13 cellular contexts compared by ENCODE assay signal in the genomic region with DNA sequence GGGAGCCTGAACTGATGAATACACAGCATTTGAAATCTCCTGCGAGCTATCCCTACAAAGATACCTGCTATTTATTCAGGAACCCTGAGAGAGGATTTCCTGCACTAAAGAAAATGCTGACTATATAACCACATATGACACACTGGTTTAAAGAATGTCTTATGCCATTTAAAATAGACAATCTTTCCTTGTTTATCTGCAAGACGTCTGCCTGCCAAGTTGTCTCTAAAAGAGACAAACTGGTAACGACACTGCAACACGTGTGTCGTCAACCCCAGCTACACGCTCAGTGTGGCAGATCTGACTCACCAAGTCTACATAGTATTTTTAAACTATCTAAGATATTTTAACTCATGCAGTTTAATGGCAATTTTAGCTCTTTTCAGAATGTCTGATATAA. TPM values are rescaled to one million over a fixed set of nuclear protein-coding genes. Genes with fewer than 3 reads are reported as not detected.
DNase-seq lines count a peak whose midpoint lies in the region; ATAC-seq, FAIRE-seq and TF ChIP-seq lines count a peak whose summit lies in the region.
"Had no signal": no experiment of that assay in that cellular context is flagged by ENCODE, and none has a peak within 500 bp of the region (broad histone marks: within the 10 kb centered on the region; RNA-seq: fewer than 3 reads in every experiment).

No MANE protein-coding gene starts in this region.

- no TSS peak for BruUV-seq in OCI-LY7 (replicated peaks; lab: Mats Ljungman, UMichigan)

- POLR2A ChIA-PET in OCI-LY7 (lab: Charles Lee) = interaction anchor here (0.6 kb wide), 1 partner anchor 1039 kb away, joined by 3 read pairs; no protein-coding TSS in a partner anchor

- peak overlapping the region; percentile 25 to 36 for H3K4me3 ChIP-seq in duodenal mucosa (ENCODE audit: low read depth in 1 of 2, low read length in 2 of 2)
- no peak overlapping the region for H3K4me3 ChIP-seq in small intestine (ENCODE audit: low read depth in 1 of 2, low read length in 2 of 2)
- H3K4me3 ChIP-seq in OCI-LY7 (ENCODE audit: low read depth, low read length, poor library complexity, severe bottlenecking) = no peak overlapping the region
- H3K4me3 ChIP-seq: skin epidermis had no signal

- TF ChIP-seq CTCF in OCI-LY7 (conservative IDR thresholded peaks at IDR 0.05; ENCODE audit: low read length) = no peak

- intact Hi-C loops in OCI-LY7 (cut with micrococcal nuclease; ENCODE audit: unreplicated experiment) = no loop called here

- H3K4me2 ChIP-seq in OCI-LY7 (ENCODE audit: low read length) = no peak overlapping the region

- CTCF ChIA-PET in OCI-LY7 (lab: Charles Lee; ENCODE audit: unreplicated experiment) = no interaction called here

- H3K27me3 ChIP-seq in duodenal mucosa (ENCODE audit: control insufficient read depth in 1 of 2, insufficient read depth in 2 of 2, low read length in 2 of 2) (no peaks in the 10 kb centered on the region), small intestine (ENCODE audit: control insufficient read depth in 2 of 2, insufficient read depth in 2 of 2, low read length in 2 of 2) (no peaks in the 10 kb centered on the region)
- H3K27me3 ChIP-seq: Peyer's patch had no signal

- no peaks in the 10 kb centered on the region for H3K79me2 ChIP-seq in OCI-LY7 (ENCODE audit: insufficient read depth, low read depth, low read length)

- H3K9me2 ChIP-seq in OCI-LY7 (ENCODE audit: insufficient read depth, low read length) = no peaks in the 10 kb centered on the region

- H3K9me3 ChIP-seq in duodenal mucosa (ENCODE audit: control insufficient read depth in 1 of 2, low read length in 2 of 2) (no peaks in the 10 kb centered on the region), small intestine (ENCODE audit: control insufficient read depth, low read depth) (no peaks in the 10 kb centered on the region), OCI-LY7 (ENCODE audit: low read length) (no peaks in the 10 kb centered on the region)
- H3K9me3 ChIP-seq: Peyer's patch had no signal

- ATAC-seq in HG03342 (IDR thresholded peaks at IDR 0.05; ENCODE audit: unreplicated experiment) = no peak

- peak overlapping the region in 1 of 2 donors; percentile 1 for H3K9ac ChIP-seq in duodenal mucosa (ENCODE audit: low read depth in 1 of 2, low read length in 2 of 2)

- H2AFZ ChIP-seq in OCI-LY7 (ENCODE audit: low read length) = no peak overlapping the region

- no peak overlapping the region for H3K27ac ChIP-seq in duodenal mucosa (ENCODE audit: low read depth, low read length)
- peak overlapping the region; percentile 11 to 27 for H3K27ac ChIP-seq in small intestine (ENCODE audit: low read depth in 1 of 2, low read length in 1 of 2)
- no peak overlapping the region for H3K27ac ChIP-seq in OCI-LY7 (ENCODE audit: low read depth, low read length, poor library complexity, severe bottlenecking)

- H4K20me1 ChIP-seq in OCI-LY7 (ENCODE audit: insufficient read depth, low read length) = no peaks in the 10 kb centered on the region

- WGBS in small intestine, 3 donors = 38 to 55% (median 48%) methylated on average over 6 of the region's 6 CpGs

- H3K4me1 ChIP-seq in duodenal mucosa (ENCODE audit: control insufficient read depth in 1 of 2, insufficient read depth in 2 of 2, low read length in 2 of 2) (peaks cover 22 to 33% of the 10 kb centered on the region in 2 donors), small intestine (ENCODE audit: control insufficient read depth in 2 of 2, insufficient read depth in 1 of 2, low read depth in 1 of 2, low read length in 1 of 2) (peaks cover 3 to 10% of the 10 kb centered on the region in 2 donors), OCI-LY7 (ENCODE audit: insufficient read depth, low read length, poor library complexity, severe bottlenecking) (no peaks in the 10 kb centered on the region)

- FAIRE-seq in small intestine (lab: Jason Lieb, UNC) = no peak

- peak; percentile 65 for DNase-seq in LHCN-M2 (ENCODE audit: low read depth)
- peak; percentile 65 for DNase-seq in iris pigment epithelial cell (ENCODE audit: low read depth)
- peak; percentile 32 for DNase-seq in small intestine
- DNase-seq in OCI-LY7 (ENCODE audit: low spot score) = no peak
- DNase-seq in retina = no peak
- no peak for DNase-seq in stimulated activated CD8-positive, alpha-beta memory T cell treated with anti-CD3 and anti-CD28 coated beads, Interleukin-4, amount 100 ng/mL, for 48 hours
- DNase-seq: activated effector memory CD4-positive, alpha-beta T cell treated with anti-CD3 and anti-CD28 coated beads, Interleukin-2, amount 50 U/mL, for 16 hours; effector CD4-positive, alpha-beta T cell; NCI-H2029 treated with DMSO at 0.1 percent for 48 hours; Peyer's patch had no signal

- H3K36me3 ChIP-seq in duodenal mucosa (ENCODE audit: control insufficient read depth in 1 of 2, insufficient read depth in 2 of 2, low read length in 2 of 2) = no peaks in the 10 kb centered on the region
- H3K36me3 ChIP-seq in small intestine (ENCODE audit: control insufficient read depth in 2 of 2, insufficient read depth in 2 of 2, low read length in 2 of 2) = no peaks in the 10 kb centered on the region
- H3K36me3 ChIP-seq in OCI-LY7 (ENCODE audit: insufficient read depth, low read length) = no peaks in the 10 kb centered on the region
- H3K36me3 ChIP-seq: Peyer's patch had no signal

RNA-seq across cellular contexts. Expression of gene APP, which starts 42.7 kb away (rescaled TPM):
- total RNA-seq in LHCN-M2 (2014; rRNA removed) = 266 and 329 TPM in 2 replicates
- 313 TPM for polyA plus RNA-seq in LHCN-M2 (2012)
- polyA plus RNA-seq in small intestine = 100 to 1,000 TPM in 1 of 3 donors, 10 to 100 TPM in 2; 28.6 to 319 (median 32.7) TPM
- not detected in 2 replicates for total RNA-seq in OCI-LY7 (2014; rRNA removed; shearing (Covaris generic))
- 0.55 TPM in 1 of 2 replicates, not detected in the other for total RNA-seq in OCI-LY7 (2022)

Comparison
In these comparisons a context has a peak if more than half of its experiments do, and no peak if none do; other contexts are left out.
1. DNase-seq: peak in LHCN-M2 (single experiment), iris pigment epithelial cell (single experiment) and small intestine (single experiment); none in OCI-LY7 (single experiment), retina (single experiment) and stimulated activated CD8-positive, alpha-beta memory T cell treated with anti-CD3 and anti-CD28 coated beads, Interleukin-4, amount 100 ng/mL, for 48 hours (single experiment).
2. H3K27ac ChIP-seq: peak in small intestine (2 of 2); none in duodenal mucosa (single experiment) and OCI-LY7 (single experiment).
3. H3K4me3 ChIP-seq: peak in duodenal mucosa (2 of 2); none in small intestine (0 of 2) and OCI-LY7 (single experiment).
4. RNA of gene APP, which starts 42.7 kb away (total RNA-seq): 266 to 329 TPM in LHCN-M2; 0.55 TPM in OCI-LY7; every median in the first group is over 100 times any median in the second.